8 cellular contexts compared by ENCODE assay signal in genomic region chr17:42182927-42183734, GRCh38. TPM values are rescaled to one million over a fixed set of nuclear protein-coding genes. Genes with fewer than 3 reads are reported as not detected.
DNase-seq lines count a peak whose midpoint lies in the region; ATAC-seq and TF ChIP-seq lines count a peak whose summit lies in the region.

No MANE protein-coding gene starts in this region.

- H3K27ac ChIP-seq in GM23338 (ENCODE audit: low read depth), result no peak overlapping the region

- H3K4me3 ChIP-seq in GM23338 (peak overlapping the region; percentile 84), fibroblast of the aortic adventitia (ENCODE audit: low read depth, low read length) (peak overlapping the region; percentile 65), skeletal muscle cell (ENCODE audit: low read depth, low read length) (peak overlapping the region; percentile 56)

- peaks cover 14% of the 10 kb centered on the region for H3F3A ChIP-seq in GM23338 (replicated peaks; ENCODE audit: low read depth)

- TF ChIP-seq CTCF in GM23338 (conservative IDR thresholded peaks at IDR 0.05; ENCODE audit: low read depth in 2 of 2) (no peak), fibroblast of the aortic adventitia (IDR thresholded peaks at IDR 0.05; ENCODE audit: insufficient read depth, low read length) (no peak)

- no peak overlapping the region for H3K27ac Mint-ChIP-seq in GM23338

- H3K4me2 ChIP-seq in GM23338, result peak overlapping the region; percentile 98

- DNase-seq in GM23338 (ENCODE audit: low spot score) (no peak), SK-MEL-5 (ENCODE audit: low read depth, low spot score) (peak; percentile 50), fibroblast of the aortic adventitia (ENCODE audit: low read depth) (peak; percentile 28), skeletal muscle cell (ENCODE audit: low read depth) (no peak), NCI-H2171 (lab: John Stamatoyannopoulos, UW) (no peak), KBM-7 (no peak)
- no peak for DNase-seq in activated CD4-positive, alpha-beta T cell treated with anti-CD3 and anti-CD28 coated beads, Interleukin-2, amount 50 U/mL, for 48 hours
- DNase-seq in effector CD8-positive, alpha-beta T cell (lab: John Stamatoyannopoulos, UW), result no peak

- H3K4me3 Mint-ChIP-seq in GM23338, result peak overlapping the region; percentile 76

- no peaks in the 10 kb centered on the region for H3K36me3 Mint-ChIP-seq in GM23338 (ENCODE audit: low read depth)

- no peak for ATAC-seq in GM23338

- peaks cover 35% of the 10 kb centered on the region for H3K4me1 Mint-ChIP-seq in GM23338

- peaks cover 13% of the 10 kb centered on the region; the same call in 1 of the 2 replicates for H3K4me1 ChIP-seq in GM23338 (ENCODE audit: insufficient read depth)

- no peaks in the 10 kb centered on the region for H3K9me3 Mint-ChIP-seq in GM23338

- peaks cover 52% of the 10 kb centered on the region for H3K27me3 ChIP-seq in GM23338 (ENCODE audit: insufficient read depth)

- H2AFZ ChIP-seq in GM23338, result peak overlapping the region; percentile 100

- H3K36me3 ChIP-seq in GM23338 (ENCODE audit: insufficient read depth), result no peaks in the 10 kb centered on the region

- peaks cover 58% of the 10 kb centered on the region for H3K27me3 Mint-ChIP-seq in GM23338 (ENCODE audit: insufficient read depth, low read depth, poor library complexity)

- peaks cover 4% of the 10 kb centered on the region; the same call in 1 of the 2 replicates for H4K20me1 ChIP-seq in GM23338 (replicated peaks; ENCODE audit: insufficient read depth)

- no peaks in the 10 kb centered on the region for H3K79me2 ChIP-seq in GM23338 (replicated peaks; ENCODE audit: insufficient read depth)

- in situ Hi-C loops in SK-MEL-5 (cut with HindIII; ENCODE audit: low pct_unique_long_range_greater_than_20kb, low sequenced_read_pairs) (no loop called here), KBM-7 (cut with MboI; ENCODE audit: low pct_unique_long_range_greater_than_20kb, low sequenced_read_pairs) (no loop called here)

- no peaks in the 10 kb centered on the region for H3K9me2 ChIP-seq in GM23338 (ENCODE audit: insufficient read depth)

TF ChIP-seq in GM23338, 12 proteins besides CTCF, POLR2A, EP300 and RAD21 (continues in another document):
- TF ChIP-seq STAT1 (IDR thresholded peaks at IDR 0.05; ENCODE audit: unreplicated experiment) (no peak), ZNF462 (CRISPR knock-in tag; IDR thresholded peaks at IDR 0.05) (no peak), NANOG (IDR thresholded peaks at IDR 0.05; ENCODE audit: borderline replicate concordance) (no peak), CREB1 (CRISPR knock-in tag; IDR thresholded peaks at IDR 0.05; ENCODE audit: low read depth) (no peak), EZH2phosphoT487 (IDR thresholded peaks at IDR 0.05; ENCODE audit: unreplicated experiment) (no peak), EZH2 (IDR thresholded peaks at IDR 0.05; ENCODE audit: low read depth, unreplicated experiment) (no peak), ETS1 (IDR thresholded peaks at IDR 0.05) (no peak), POLR2AphosphoS5 (IDR thresholded peaks at IDR 0.05; ENCODE audit: low read depth) (no peak)

RNA-seq across cellular contexts. Expression of gene HCRT, which starts 2.1 kb away (rescaled TPM):
- not detected in 2 replicates for total RNA-seq in GM23338 (2014; rRNA removed; shearing (Covaris generic))
- 0.70 TPM in 1 of 2 replicates, not detected in the other for polyA plus RNA-seq in GM23338 (2016; fragmentation: Nextera tagmentation; extraction: Ambion mirVana)
- not detected in 2 replicates for total RNA-seq in SK-MEL-5 (2014; rRNA removed; shearing (Covaris generic))
- polyA plus RNA-seq in SK-MEL-5 (2015; cell fraction: cytosol; rRNA removed), result not detected in 2 replicates
- not detected in 2 replicates for polyA plus RNA-seq in SK-MEL-5 (2015; cell fraction: nucleus; rRNA removed)
- total RNA-seq in fibroblast of the aortic adventitia (ENCODE audit: low replicate concordance), result not detected in 2 replicates

RNA-seq across cellular contexts. Expression of gene KCNH4, which starts 2.2 kb away (rescaled TPM):
- 0.08 and 0.49 TPM in 2 replicates for total RNA-seq in GM23338 (2014; rRNA removed; shearing (Covaris generic))
- polyA plus RNA-seq in GM23338 (2016; fragmentation: Nextera tagmentation; extraction: Ambion mirVana), result 0.05 and 0.08 TPM in 2 replicates
- 0.18 and 0.24 TPM in 2 replicates for total RNA-seq in SK-MEL-5 (2014; rRNA removed; shearing (Covaris generic))
- 0.63 and 1.9 TPM in 2 replicates for polyA plus RNA-seq in SK-MEL-5 (2015; cell fraction: cytosol; rRNA removed)
- polyA plus RNA-seq in SK-MEL-5 (2015; cell fraction: nucleus; rRNA removed), result 1.3 and 2.7 TPM in 2 replicates
- 0.09 TPM in 1 of 2 replicates, not detected in the other for total RNA-seq in fibroblast of the aortic adventitia (ENCODE audit: low replicate concordance)

RNA-seq across cellular contexts. Expression of gene GHDC, which starts 11.2 kb away (rescaled TPM):
- 6.4 and 13.8 TPM in 2 replicates for total RNA-seq in GM23338 (2014; rRNA removed; shearing (Covaris generic))
- polyA plus RNA-seq in GM23338 (2016; fragmentation: Nextera tagmentation; extraction: Ambion mirVana), result 3.0 and 4.0 TPM in 2 replicates
- total RNA-seq in SK-MEL-5 (2014; rRNA removed; shearing (Covaris generic)), result 24.7 and 28.4 TPM in 2 replicates
- polyA plus RNA-seq in SK-MEL-5 (2015; cell fraction: cytosol; rRNA removed), result 34.4 and 49.2 TPM in 2 replicates
- polyA plus RNA-seq in SK-MEL-5 (2015; cell fraction: nucleus; rRNA removed), result 54.6 and 90.5 TPM in 2 replicates
- 14.8 and 33.8 TPM in 2 replicates for total RNA-seq in fibroblast of the aortic adventitia (ENCODE audit: low replicate concordance)

RNA-seq across cellular contexts. Expression of gene RAB5C, which starts 28.3 kb away (rescaled TPM):
- total RNA-seq in GM23338 (2014; rRNA removed; shearing (Covaris generic)), result 53.2 and 64.2 TPM in 2 replicates
- 23.9 and 28.2 TPM in 2 replicates for polyA plus RNA-seq in GM23338 (2016; fragmentation: Nextera tagmentation; extraction: Ambion mirVana)
- total RNA-seq in SK-MEL-5 (2014; rRNA removed; shearing (Covaris generic)), result 166 and 195 TPM in 2 replicates
- 398 and 408 TPM in 2 replicates for polyA plus RNA-seq in SK-MEL-5 (2015; cell fraction: cytosol; rRNA removed)
- 101 and 106 TPM in 2 replicates for polyA plus RNA-seq in SK-MEL-5 (2015; cell fraction: nucleus; rRNA removed)
- 8.3 and 82.2 TPM in 2 replicates for total RNA-seq in fibroblast of the aortic adventitia (ENCODE audit: low replicate concordance)

Comparison
In these comparisons a context has a peak if more than half of its experiments do, and no peak if none do; other contexts are left out.
1. DNase-seq: peak in SK-MEL-5 (single experiment) and fibroblast of the aortic adventitia (single experiment); none in GM23338 (single experiment), skeletal muscle cell (single experiment), NCI-H2171 (single experiment), KBM-7 (single experiment), activated CD4-positive, alpha-beta T cell treated with anti-CD3 and anti-CD28 coated beads, Interleukin-2, amount 50 U/mL, for 48 hours (0 of 2) and effector CD8-positive, alpha-beta T cell (single experiment).
2. Peak in every context shown above with its lines, with median percentiles within 50 percentile points of each other: H3K4me3 ChIP-seq.